Comparison of ENCODE assay signal across 8 cellular contexts in the genomic region with DNA sequence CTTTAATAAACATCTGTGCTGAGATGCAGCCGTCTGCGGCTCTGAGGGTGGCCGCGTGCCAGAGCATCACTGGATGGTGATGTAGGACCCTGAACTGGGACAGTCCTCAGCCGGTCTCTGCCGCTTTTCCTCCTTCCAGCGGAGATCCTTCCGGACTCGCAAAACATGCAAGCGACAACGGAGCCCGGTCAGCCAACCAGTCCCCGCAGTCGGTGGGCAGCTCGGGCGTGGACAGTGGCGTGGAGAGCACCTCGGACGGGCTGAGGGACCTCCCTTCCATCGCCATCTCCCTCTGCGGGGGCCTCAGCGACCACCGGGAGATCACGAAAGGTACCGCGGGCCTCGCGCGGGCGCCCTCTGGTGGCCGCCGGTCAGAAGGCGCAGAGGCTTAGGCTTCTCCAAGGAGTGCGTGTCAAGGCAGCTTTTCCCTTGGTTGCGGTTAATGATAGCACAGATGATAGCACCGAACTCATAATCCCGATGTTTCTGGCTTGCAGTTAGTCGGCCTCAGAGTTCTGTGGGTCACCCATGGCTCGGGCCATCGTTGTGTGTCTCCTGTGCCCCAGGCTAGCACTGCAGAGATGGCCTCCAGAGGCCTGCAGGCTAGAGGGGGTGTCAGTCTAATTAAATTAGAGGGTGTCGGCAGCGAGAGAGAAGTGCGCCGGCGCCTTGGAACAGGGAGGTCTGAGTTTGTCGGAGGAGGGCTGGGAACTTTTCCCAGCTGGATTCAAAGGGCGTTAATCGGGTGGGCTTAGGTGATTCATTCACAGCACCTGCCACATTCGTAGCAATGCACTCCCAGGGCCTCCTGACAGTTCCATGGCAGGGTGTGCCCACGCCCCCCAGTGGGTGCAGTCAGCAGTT. TPM values are rescaled to one million over a fixed set of nuclear protein-coding genes. Genes with fewer than 3 reads are reported as not detected.
DNase-seq lines count a peak whose midpoint lies in the region; ATAC-seq and TF ChIP-seq lines count a peak whose summit lies in the region.

No MANE protein-coding gene starts in this region.

- WGBS in neuronal stem cell (ENCODE audit: extremely low coverage in 2 of 2, insufficient read length in 2 of 2, insufficient replicate concordance in 1 of 2), 2 donors: no CpG with 5 or more reads among the region's 50 CpGs

- peaks cover 0 to 3% of the 10 kb centered on the region in 2 donors for H3K4me1 ChIP-seq in neuronal stem cell (ENCODE audit: control insufficient read depth in 2 of 2, insufficient read depth in 1 of 2, low read depth in 1 of 2, low read length in 2 of 2)

- peak; percentile 95 for TF ChIP-seq CTCF in GM12875 (IDR thresholded peaks at IDR 0.05; ENCODE audit: borderline replicate concordance, insufficient read depth, low read depth, low read length)
- TF ChIP-seq CTCF in type B pancreatic cell (conservative IDR thresholded peaks at IDR 0.05): peak; percentile 99

- peak overlapping the region; percentile 51 for H2AFZ ChIP-seq in neuronal stem cell (ENCODE audit: low read length)

- ATAC-seq in GM21529 (IDR thresholded peaks at IDR 0.05; ENCODE audit: unreplicated experiment): no peak

- peak; percentile 71 for DNase-seq in OCI-M1 (lab: John Stamatoyannopoulos, UW)
- peak; percentile 29 for DNase-seq in activated gamma-delta T cell (lab: John Stamatoyannopoulos, UW)
- DNase-seq in foreskin melanocyte: peak; percentile 36
- DNase-seq in neuronal stem cell (ENCODE audit: low spot score): peak; percentile 48
- DNase-seq in type B pancreatic cell (ENCODE audit: extremely low spot score, unreplicated experiment): peak; percentile 77
- DNase-seq in kidney glomerular epithelial cell (lab: John Stamatoyannopoulos, UW): no peak

- peaks cover 0 to 2% (median 0%) of the 10 kb centered on the region in 3 experiments for H3K27me3 ChIP-seq in neuronal stem cell (ENCODE audit: control insufficient read depth in 3 of 3, insufficient read depth in 3 of 3, low read depth in 1 of 3, low read length in 3 of 3)

- H3K27ac ChIP-seq in neuronal stem cell (replicated peaks; ENCODE audit: low read length): no peak overlapping the region

- H3K4me3 ChIP-seq in GM12875 (ENCODE audit: low read depth, low read length): no peak overlapping the region
- H3K4me3 ChIP-seq in neuronal stem cell (ENCODE audit: low read length in 2 of 2): peak overlapping the region in 1 of 2 donors; percentile 64

- H3K18ac ChIP-seq in neuronal stem cell (ENCODE audit: low read length): peak overlapping the region; percentile 88

- H3K27me3 Mint-ChIP-seq in type B pancreatic cell: no peaks in the 10 kb centered on the region

- H3K27ac Mint-ChIP-seq in type B pancreatic cell: no peak overlapping the region

- H2BK15ac ChIP-seq in neuronal stem cell (ENCODE audit: low read length): no peak overlapping the region

- H3K4me3 Mint-ChIP-seq in type B pancreatic cell: peak overlapping the region; percentile 72

- peak overlapping the region; percentile 31 for H3K9ac ChIP-seq in neuronal stem cell (ENCODE audit: low read depth, low read length, poor library complexity)

- H3K36me3 ChIP-seq in neuronal stem cell (replicated peaks in 1 of 2; ENCODE audit: control insufficient read depth in 2 of 2, insufficient read depth in 2 of 2, low read length in 2 of 2): peaks cover 62 to 97% of the 10 kb centered on the region in 2 donors

- no peak overlapping the region for H4K91ac ChIP-seq in neuronal stem cell (ENCODE audit: low read depth, low read length, poor library complexity)

- no peaks in the 10 kb centered on the region for H3K4me1 Mint-ChIP-seq in type B pancreatic cell (ENCODE audit: unreplicated experiment)

- no peaks in the 10 kb centered on the region for H3K79me1 ChIP-seq in neuronal stem cell (ENCODE audit: low read depth, low read length)

- peaks cover 0 to 5% of the 10 kb centered on the region in 2 donors for H3K9me3 ChIP-seq in neuronal stem cell (replicated peaks in 1 of 2; ENCODE audit: control insufficient read depth in 2 of 2, insufficient read depth in 1 of 2, low read depth in 1 of 2, low read length in 2 of 2)

- H2BK5ac ChIP-seq in neuronal stem cell (ENCODE audit: low read length): no peak overlapping the region

- peak overlapping the region; percentile 74 for H3K23ac ChIP-seq in neuronal stem cell (ENCODE audit: low read depth, low read length, poor library complexity)

- H2BK12ac ChIP-seq in neuronal stem cell (ENCODE audit: low read length): no peak overlapping the region

- H3K4me2 ChIP-seq in neuronal stem cell (ENCODE audit: insufficient read depth, low read length, poor library complexity, severe bottlenecking): peak overlapping the region; percentile 63

- H3K9me3 Mint-ChIP-seq in type B pancreatic cell: no peaks in the 10 kb centered on the region

- H3K14ac ChIP-seq in neuronal stem cell (ENCODE audit: low read length): no peak overlapping the region

- no peak overlapping the region for H3K4ac ChIP-seq in neuronal stem cell (ENCODE audit: low read length)

- no peak overlapping the region for H2BK120ac ChIP-seq in neuronal stem cell (ENCODE audit: low read depth, low read length)

- H4K8ac ChIP-seq in neuronal stem cell (ENCODE audit: low read depth, low read length): no peak overlapping the region

- H3K36me3 Mint-ChIP-seq in type B pancreatic cell: peaks cover 29% of the 10 kb centered on the region

- H2AK5ac ChIP-seq in neuronal stem cell (ENCODE audit: low read depth, low read length): no peak overlapping the region

RNA-seq across cellular contexts. Expression of a gene that starts 38.5 kb away (rescaled TPM):
- polyA plus RNA-seq in neuronal stem cell (2013, experiment 1 of 2): 19.1 TPM
- 20.2 TPM for polyA plus RNA-seq in neuronal stem cell (2013, experiment 2 of 2)
- 20.1 and 26.8 TPM in 2 replicates for total RNA-seq in type B pancreatic cell (ENCODE audit: low replicate concordance)
